In the genomic region with DNA sequence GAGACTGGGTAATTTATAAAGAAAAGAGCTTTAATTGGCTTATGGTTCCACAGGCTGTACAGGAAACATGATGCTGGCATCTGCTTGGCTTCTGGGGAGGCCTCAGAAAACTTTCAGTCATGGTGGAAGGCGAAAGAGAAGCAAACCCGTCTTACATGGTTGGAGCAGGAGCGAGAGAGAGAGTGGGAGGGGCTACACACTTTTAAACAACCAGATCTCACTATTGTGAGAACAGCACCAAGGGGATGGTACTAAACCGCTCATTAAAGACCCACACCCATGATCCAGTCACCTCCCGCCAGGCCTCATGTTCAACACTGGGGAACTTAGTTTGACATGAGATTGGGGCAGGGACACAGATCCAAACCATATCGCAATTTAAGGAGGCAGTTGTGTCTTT, we compare ENCODE assay signal across 31 cellular contexts.
"Had no signal": no experiment of that assay in that cellular context is flagged by ENCODE, and none has a peak within 500 bp of the region (broad histone marks: within the 10 kb centered on the region; RNA-seq: fewer than 3 reads in every experiment).

No MANE protein-coding gene starts in this region.

- H3K9me3 ChIP-seq: adrenal gland, ascending aorta, breast epithelium, esophagus squamous epithelium, gastroesophageal sphincter, heart right ventricle had no signal

- H3K4me1 ChIP-seq: adrenal gland, ascending aorta, breast epithelium, esophagus squamous epithelium, gastroesophageal sphincter, heart right ventricle had no signal

- H3K9me3 Mint-ChIP-seq: activated CD4-positive, alpha-beta memory T cell treated with anti-CD3 and anti-CD28 coated beads, Interleukin-2, amount 10 ng/mL, durations not matched to agents 7 days and 5 days; activated naive CD4-positive, alpha-beta T cell treated with anti-CD3 and anti-CD28 coated beads for 36 hours; activated naive CD4-positive, alpha-beta T cell treated with anti-CD3 and anti-CD28 coated beads, Interleukin-2, amount 50 U/mL, for 24 hours; activated naive CD8-positive, alpha-beta T cell treated with anti-CD3 and anti-CD28 coated beads for 36 hours; activated naive CD8-positive, alpha-beta T cell treated with anti-CD3 and anti-CD28 coated beads, Interleukin-2, amount 50 U/mL, for 24 hours; activated T-cell treated with anti-CD3 and anti-CD28 coated beads, Interleukin-2, amount 50 U/mL, for 4 hours; activated T-helper 1 cell treated with anti-CD3 and anti-CD28 coated beads, Interleukin-12 subunit alpha, Interleukin-12 subunit beta, Interleukin-2, Interleukin-4 antibody, amounts not matched to agents 30 ng/mL and 10 ng/mL and 1 ng/mL, durations not matched to agents 14 hours and 24 hours and 36 hours; activated T-helper 2 cell treated with anti-CD3 and anti-CD28 coated beads, Interferon-gamma antibody, Interleukin-2, Interleukin-4, amounts not matched to agents 10 μg/mL and 5 μg/mL and 100 μg/mL, durations not matched to agents 14 hours and 24 hours and 36 hours; effector memory CD8-positive, alpha-beta T cell had no signal

- H3K36me3 ChIP-seq: adrenal gland, breast epithelium, cardiac muscle cell had no signal

- DNase-seq: activated CD4-positive, alpha-beta memory T cell treated with anti-CD3 and anti-CD28 coated beads, Interleukin-2, amount 10 ng/mL, durations not matched to agents 7 days and 5 days; activated CD4-positive, alpha-beta T cell treated with anti-CD3 and anti-CD28 coated beads for 1 hour; activated CD4-positive, alpha-beta T cell treated with anti-CD3 and anti-CD28 coated beads for 4 hours; activated CD4-positive, alpha-beta T cell treated with anti-CD3 and anti-CD28 coated beads, Interleukin-2, amount 10 ng/mL, durations not matched to agents 7 days and 5 days; activated CD4-positive, alpha-beta T cell treated with anti-CD3 and anti-CD28 coated beads, Interleukin-2, amount 50 U/mL, for 4 hours; activated CD8-positive, alpha-beta memory T cell treated with anti-CD3 and anti-CD28 coated beads, Interleukin-2, amount 50 U/mL, for 48 hours; activated effector memory CD4-positive, alpha-beta T cell treated with anti-CD3 and anti-CD28 coated beads, Interleukin-2, amount 50 U/mL, for 16 hours; activated naive CD4-positive, alpha-beta T cell treated with anti-CD3 and anti-CD28 coated beads for 36 hours; activated naive CD8-positive, alpha-beta T cell treated with anti-CD3 and anti-CD28 coated beads for 36 hours; activated naive CD8-positive, alpha-beta T cell treated with anti-CD3 and anti-CD28 coated beads, Interleukin-2, amount 50 U/mL, for 24 hours; activated T-cell treated with anti-CD3 and anti-CD28 coated beads for 4 hours; activated T-cell treated with anti-CD3 and anti-CD28 coated beads, Interleukin-2, amount 50 U/mL, for 4 hours; adrenal gland; cortex of kidney; dermis blood vessel endothelial cell; effector CD4-positive, alpha-beta T cell; effector memory CD8-positive, alpha-beta T cell; esophagus squamous epithelium; foreskin melanocyte; heart right ventricle; T-helper 1 cell; T-helper 2 cell had no signal

- ATAC-seq: activated naive CD8-positive, alpha-beta T cell treated with anti-CD3 and anti-CD28 coated beads, Interleukin-2, amount 50 U/mL, for 24 hours; activated T-cell treated with anti-CD3 and anti-CD28 coated beads, Interleukin-2, amount 50 U/mL, for 4 hours; effector memory CD8-positive, alpha-beta T cell; gastroesophageal sphincter; heart right ventricle had no signal

- H3K27me3 ChIP-seq: adrenal gland, ascending aorta, breast epithelium, cardiac muscle cell, esophagus squamous epithelium, gastroesophageal sphincter, heart right ventricle had no signal

- H3K27me3 Mint-ChIP-seq: activated CD4-positive, alpha-beta memory T cell treated with anti-CD3 and anti-CD28 coated beads, Interleukin-2, amount 10 ng/mL, durations not matched to agents 7 days and 5 days; activated CD4-positive, alpha-beta T cell treated with anti-CD3 and anti-CD28 coated beads, Interleukin-2, amount 10 ng/mL, durations not matched to agents 7 days and 5 days; activated naive CD4-positive, alpha-beta T cell treated with anti-CD3 and anti-CD28 coated beads, Interleukin-2, amount 50 U/mL, for 24 hours; activated naive CD8-positive, alpha-beta T cell treated with anti-CD3 and anti-CD28 coated beads for 36 hours; activated naive CD8-positive, alpha-beta T cell treated with anti-CD3 and anti-CD28 coated beads, Interleukin-2, amount 50 U/mL, for 24 hours; effector memory CD8-positive, alpha-beta T cell had no signal

- H3K4me1 Mint-ChIP-seq: activated CD4-positive, alpha-beta memory T cell treated with anti-CD3 and anti-CD28 coated beads, Interleukin-2, amount 10 ng/mL, durations not matched to agents 7 days and 5 days; activated CD4-positive, alpha-beta T cell treated with anti-CD3 and anti-CD28 coated beads, Interleukin-2, amount 10 ng/mL, durations not matched to agents 7 days and 5 days; activated naive CD8-positive, alpha-beta T cell treated with anti-CD3 and anti-CD28 coated beads, Interleukin-2, amount 50 U/mL, for 24 hours; brain had no signal

- H3K4me3 Mint-ChIP-seq: activated CD4-positive, alpha-beta memory T cell treated with anti-CD3 and anti-CD28 coated beads, Interleukin-2, amount 10 ng/mL, durations not matched to agents 7 days and 5 days; activated CD4-positive, alpha-beta T cell treated with anti-CD3 and anti-CD28 coated beads, Interleukin-2, amount 10 ng/mL, durations not matched to agents 7 days and 5 days; activated naive CD4-positive, alpha-beta T cell treated with anti-CD3 and anti-CD28 coated beads for 36 hours; activated naive CD4-positive, alpha-beta T cell treated with anti-CD3 and anti-CD28 coated beads, Interleukin-2, amount 50 U/mL, for 24 hours; activated naive CD8-positive, alpha-beta T cell treated with anti-CD3 and anti-CD28 coated beads for 36 hours; activated naive CD8-positive, alpha-beta T cell treated with anti-CD3 and anti-CD28 coated beads, Interleukin-2, amount 50 U/mL, for 24 hours; activated T-cell treated with anti-CD3 and anti-CD28 coated beads, Interleukin-2, amount 50 U/mL, for 4 hours; activated T-helper 1 cell treated with anti-CD3 and anti-CD28 coated beads, Interleukin-12 subunit alpha, Interleukin-12 subunit beta, Interleukin-2, Interleukin-4 antibody, amounts not matched to agents 30 ng/mL and 10 ng/mL and 1 ng/mL, durations not matched to agents 14 hours and 24 hours and 36 hours; brain; effector memory CD8-positive, alpha-beta T cell had no signal

- H3K27ac ChIP-seq: adrenal gland, ascending aorta, breast epithelium, cardiac muscle cell, epithelial cell of prostate, esophagus squamous epithelium, gastroesophageal sphincter, heart right ventricle had no signal

- H3K27ac Mint-ChIP-seq: activated CD4-positive, alpha-beta memory T cell treated with anti-CD3 and anti-CD28 coated beads, Interleukin-2, amount 10 ng/mL, durations not matched to agents 7 days and 5 days; activated CD4-positive, alpha-beta T cell treated with anti-CD3 and anti-CD28 coated beads, Interleukin-2, amount 10 ng/mL, durations not matched to agents 7 days and 5 days; activated naive CD4-positive, alpha-beta T cell treated with anti-CD3 and anti-CD28 coated beads for 36 hours; activated naive CD4-positive, alpha-beta T cell treated with anti-CD3 and anti-CD28 coated beads, Interleukin-2, amount 50 U/mL, for 24 hours; activated naive CD8-positive, alpha-beta T cell treated with anti-CD3 and anti-CD28 coated beads for 36 hours; activated naive CD8-positive, alpha-beta T cell treated with anti-CD3 and anti-CD28 coated beads, Interleukin-2, amount 50 U/mL, for 24 hours; activated T-helper 1 cell treated with anti-CD3 and anti-CD28 coated beads, Interleukin-12 subunit alpha, Interleukin-12 subunit beta, Interleukin-2, Interleukin-4 antibody, amounts not matched to agents 30 ng/mL and 10 ng/mL and 1 ng/mL, durations not matched to agents 14 hours and 24 hours and 36 hours; activated T-helper 2 cell treated with anti-CD3 and anti-CD28 coated beads, Interferon-gamma antibody, Interleukin-2, Interleukin-4, amounts not matched to agents 10 μg/mL and 5 μg/mL and 100 μg/mL, durations not matched to agents 14 hours and 24 hours and 36 hours; brain; effector memory CD8-positive, alpha-beta T cell had no signal

- H3K4me3 ChIP-seq: adrenal gland, ascending aorta, breast epithelium, cardiac muscle cell, esophagus squamous epithelium, gastroesophageal sphincter, heart right ventricle had no signal
